ENCODE assay signal across 1 cellular context in genomic region chr4:137510866-137511265, GRCh38.
TF ChIP-seq lines count a peak whose summit lies in the region.

No MANE protein-coding gene starts in this region.

TF ChIP-seq in H1, 55 proteins besides CTCF, POLR2A, EP300 and RAD21:
- TF ChIP-seq EGR1 (IDR thresholded peaks at IDR 0.05; ENCODE audit: borderline replicate concordance, low read depth, low read length) = no peak
- TF ChIP-seq CEBPB (IDR thresholded peaks at IDR 0.05; ENCODE audit: low read depth, low read length) = no peak
- TF ChIP-seq TCF12 (IDR thresholded peaks at IDR 0.05; ENCODE audit: low read depth, low read length) = no peak
- no peak for TF ChIP-seq CHD7 (IDR thresholded peaks at IDR 0.05; ENCODE audit: insufficient replicate concordance, low read length)
- no peak for TF ChIP-seq TAF1 (IDR thresholded peaks at IDR 0.05; ENCODE audit: low read depth, low read length)
- TF ChIP-seq ATF2 (IDR thresholded peaks at IDR 0.05; ENCODE audit: low read length) = no peak
- TF ChIP-seq JUN (IDR thresholded peaks at IDR 0.05; ENCODE audit: low read depth, low read length) = peak; percentile 72; the same call in 1 of the 2 replicates
- no peak for TF ChIP-seq EZH2 (IDR thresholded peaks at IDR 0.05; ENCODE audit: low read depth, low read length, severe bottlenecking)
- no peak for TF ChIP-seq SRF (IDR thresholded peaks at IDR 0.05; ENCODE audit: low read depth, low read length)
- TF ChIP-seq ATF3 (IDR thresholded peaks at IDR 0.05; ENCODE audit: insufficient read depth, low read depth, low read length) = no peak
- no peak for TF ChIP-seq POLR2AphosphoS5 (IDR thresholded peaks at IDR 0.05; ENCODE audit: low read depth, low read length)
- TF ChIP-seq USF2 (IDR thresholded peaks at IDR 0.05; ENCODE audit: low read length) = no peak
- TF ChIP-seq JUND (IDR thresholded peaks at IDR 0.05; ENCODE audit: low read length) = peak; percentile 86
- no peak for TF ChIP-seq CREB1 (IDR thresholded peaks at IDR 0.05)
